ENCODE assay signal across 22 cellular contexts in genomic region chr7:149478754-149479153, GRCh38.
"Had no signal": no experiment of that assay in that cellular context is flagged by ENCODE, and none has a peak within 500 bp of the region (broad histone marks: within the 10 kb centered on the region; RNA-seq: fewer than 3 reads in every experiment).

No MANE protein-coding gene starts in this region.

- H3K4me1 ChIP-seq: esophagus squamous epithelium, gastroesophageal sphincter, neural progenitor cell, right atrium auricular region, suprapubic skin, thyroid gland had no signal

- H3K4me2 ChIP-seq: neural progenitor cell had no signal

- H3K4me1 Mint-ChIP-seq: neural progenitor cell; stimulated activated effector memory CD8-positive, alpha-beta T cell treated with anti-CD3 and anti-CD28 coated beads, Interleukin-12 subunit alpha, Interleukin-12 subunit beta, amount 100 ng/mL, for 72 hours had no signal

- H3K4me3 ChIP-seq: esophagus squamous epithelium, gastroesophageal sphincter, mucosa of descending colon, neural progenitor cell, ovary, right atrium auricular region, suprapubic skin, thyroid gland had no signal

- H3K4me3 Mint-ChIP-seq: natural killer cell treated with Interleukin-12 subunit alpha and Interleukin-12 subunit beta and Interleukin-15 and Interleukin-18, amount 100 ng/mL, for 72 hours; neural progenitor cell; stimulated activated effector memory CD8-positive, alpha-beta T cell treated with anti-CD3 and anti-CD28 coated beads, Interleukin-12 subunit alpha, Interleukin-12 subunit beta, amount 100 ng/mL, for 72 hours; type B pancreatic cell had no signal

- H3K9me3 ChIP-seq: esophagus squamous epithelium, gastroesophageal sphincter, mucosa of descending colon, ovary, suprapubic skin, thyroid gland had no signal

- H3K27me3 ChIP-seq: esophagus squamous epithelium, gastroesophageal sphincter, neural progenitor cell, ovary, right atrium auricular region, suprapubic skin, thyroid gland had no signal

- H2AFZ ChIP-seq: neural progenitor cell had no signal

- H3K27me3 Mint-ChIP-seq: natural killer cell treated with Interleukin-12 subunit alpha and Interleukin-12 subunit beta and Interleukin-15 and Interleukin-18, amount 100 ng/mL, for 72 hours; type B pancreatic cell had no signal

- ATAC-seq: gastroesophageal sphincter; left lobe of liver; mucosa of descending colon; natural killer cell treated with Interleukin-12 subunit alpha and Interleukin-12 subunit beta and Interleukin-15 and Interleukin-18, amount 100 ng/mL, for 72 hours; stimulated activated effector memory CD8-positive, alpha-beta T cell treated with anti-CD3 and anti-CD28 coated beads, Interleukin-12 subunit alpha, Interleukin-12 subunit beta, amount 100 ng/mL, for 72 hours; stimulated activated naive CD8-positive, alpha-beta T cell treated with anti-CD3 and anti-CD28 coated beads, Interleukin-15, Interleukin-2, amounts not matched to agents 100 U/mL and 50 U/mL, for 24 hours had no signal

- H3K27ac Mint-ChIP-seq: natural killer cell treated with Interleukin-12 subunit alpha and Interleukin-12 subunit beta and Interleukin-15 and Interleukin-18, amount 100 ng/mL, for 72 hours; type B pancreatic cell had no signal

- DNase-seq: cortex of kidney; effector memory CD4-positive, alpha-beta T cell; esophagus squamous epithelium; foreskin fibroblast; glutamatergic neuron; mucosa of descending colon; nucleus accumbens; ovary; small intestine; stimulated activated CD4-positive, alpha-beta T cell treated with anti-CD3 and anti-CD28 coated beads, Interleukin-4, amount 100 ng/mL, for 1 hour; stimulated activated CD8-positive, alpha-beta memory T cell treated with anti-CD3 and anti-CD28 coated beads, Interleukin-4, amount 100 ng/mL, for 48 hours; stimulated activated naive CD8-positive, alpha-beta T cell treated with anti-CD3 and anti-CD28 coated beads, Interleukin-15, Interleukin-2, amounts not matched to agents 100 U/mL and 50 U/mL, for 24 hours; thyroid gland had no signal

- FAIRE-seq: small intestine, urothelium cell line had no signal

- H3K27ac ChIP-seq: esophagus squamous epithelium, gastroesophageal sphincter, neural progenitor cell, ovary, right atrium auricular region, suprapubic skin, thyroid gland had no signal

- H3K36me3 ChIP-seq: ovary had no signal

- H3K9ac ChIP-seq: neural progenitor cell had no signal
